Comparison of ENCODE assay signal across 23 cellular contexts in genomic region chr14:93027810-93028723, GRCh38.
DNase-seq lines count a peak whose midpoint lies in the region; ATAC-seq and TF ChIP-seq lines count a peak whose summit lies in the region.
"Had no signal": no experiment of that assay in that cellular context is flagged by ENCODE, and none has a peak within 500 bp of the region (broad histone marks: within the 10 kb centered on the region; RNA-seq: fewer than 3 reads in every experiment).

No MANE protein-coding gene starts in this region.

- no peaks in the 10 kb centered on the region for H3K36me3 ChIP-seq in gastroesophageal sphincter
- H3K36me3 ChIP-seq: WERI-Rb-1 had no signal

- peaks cover 0 to 89% (median 33%) of the 10 kb centered on the region in 3 donors for H3K4me1 ChIP-seq in gastroesophageal sphincter

- no peak for TF ChIP-seq CTCF in gastroesophageal sphincter (IDR thresholded peaks at IDR 0.05)

- ATAC-seq in activated naive CD8-positive, alpha-beta T cell treated with anti-CD3 and anti-CD28 coated beads, Interleukin-2, amount 50 U/mL, for 24 hours = no peak
- ATAC-seq in gastroesophageal sphincter (no peak), memory B cell (ENCODE audit: low read depth) (peak; percentile 57), HG02852 (IDR thresholded peaks at IDR 0.05; ENCODE audit: unreplicated experiment) (no peak), GM18867 (IDR thresholded peaks at IDR 0.05; ENCODE audit: unreplicated experiment) (no peak)
- ATAC-seq: activated naive CD4-positive, alpha-beta T cell treated with anti-CD3 and anti-CD28 coated beads, Interleukin-2, amount 50 U/mL, for 72 hours; activated T-helper 17 cell treated with anti-CD3 and anti-CD28 coated beads, Interleukin-2, amount 50 U/mL, for 72 hours; naive thymus-derived CD4-positive, alpha-beta T cell had no signal

- no peaks in the 10 kb centered on the region for H3K27me3 Mint-ChIP-seq in activated naive CD8-positive, alpha-beta T cell
- no peaks in the 10 kb centered on the region for H3K27me3 Mint-ChIP-seq in activated naive CD8-positive, alpha-beta T cell treated with anti-CD3 and anti-CD28 coated beads, Interleukin-2, amount 50 U/mL, for 24 hours
- H3K27me3 Mint-ChIP-seq in memory B cell = no peaks in the 10 kb centered on the region
- H3K27me3 Mint-ChIP-seq: activated T-helper 17 cell treated with anti-CD3 and anti-CD28 coated beads, Interleukin-2, amount 50 U/mL, for 72 hours; CD8-positive, alpha-beta memory T cell; naive thymus-derived CD4-positive, alpha-beta T cell had no signal

- H3K4me3 Mint-ChIP-seq in activated naive CD8-positive, alpha-beta T cell = no peak overlapping the region
- no peak overlapping the region for H3K4me3 Mint-ChIP-seq in activated naive CD8-positive, alpha-beta T cell treated with anti-CD3 and anti-CD28 coated beads, Interleukin-2, amount 50 U/mL, for 24 hours
- H3K4me3 Mint-ChIP-seq in memory B cell = no peak overlapping the region
- H3K4me3 Mint-ChIP-seq: activated T-helper 17 cell treated with anti-CD3 and anti-CD28 coated beads, Interleukin-2, amount 50 U/mL, for 72 hours; naive thymus-derived CD4-positive, alpha-beta T cell had no signal

- no peak overlapping the region for H3K4me3 ChIP-seq in gastroesophageal sphincter
- H3K4me3 ChIP-seq: SK-N-MC had no signal

- no peak for DNase-seq in activated naive CD8-positive, alpha-beta T cell treated with anti-CD3 and anti-CD28 coated beads, Interleukin-2, amount 50 U/mL, for 24 hours
- DNase-seq in memory B cell (ENCODE audit: low spot score in 2 of 2) (no peak), NCI-H2171 (lab: John Stamatoyannopoulos, UW) (no peak)
- DNase-seq in stimulated activated CD8-positive, alpha-beta memory T cell treated with anti-CD3 and anti-CD28 coated beads, Interleukin-4, amount 100 ng/mL, for 48 hours = no peak
- DNase-seq: 8988T; activated CD4-positive, alpha-beta T cell treated with anti-CD3 and anti-CD28 coated beads, Interleukin-2, amount 50 U/mL, for 4 hours; activated CD8-positive, alpha-beta memory T cell treated with anti-CD3 and anti-CD28 coated beads, Interleukin-2, amount 50 U/mL, for 4 hours; CD8-positive, alpha-beta memory T cell; DMS153; naive thymus-derived CD4-positive, alpha-beta T cell; NCI-H1694 treated with DMSO at 0.1 percent for 48 hours; NCI-H526 treated with DMSO at 0.1 percent for 48 hours; stimulated activated CD4-positive, alpha-beta T cell treated with anti-CD3 and anti-CD28 coated beads, Interleukin-12 subunit alpha, Interleukin-12 subunit beta, amount 100 ng/mL, for 4 hours; stimulated activated CD4-positive, alpha-beta T cell treated with anti-CD3 and anti-CD28 coated beads, Interleukin-4, amount 100 ng/mL, for 24 hours; stimulated activated naive CD4-positive, alpha-beta T cell treated with Interleukin-2 at 50 U/mL for 16 hours; WERI-Rb-1 had no signal

- peak overlapping the region; percentile 46 for H3K27ac Mint-ChIP-seq in activated naive CD8-positive, alpha-beta T cell
- no peak overlapping the region for H3K27ac Mint-ChIP-seq in activated naive CD8-positive, alpha-beta T cell treated with anti-CD3 and anti-CD28 coated beads, Interleukin-2, amount 50 U/mL, for 24 hours
- H3K27ac Mint-ChIP-seq in memory B cell = peak overlapping the region; percentile 58
- H3K27ac Mint-ChIP-seq: activated T-helper 17 cell treated with anti-CD3 and anti-CD28 coated beads, Interleukin-2, amount 50 U/mL, for 72 hours; naive thymus-derived CD4-positive, alpha-beta T cell had no signal

- H3K36me3 Mint-ChIP-seq in activated naive CD8-positive, alpha-beta T cell = peaks cover 6% of the 10 kb centered on the region
- peaks cover 3% of the 10 kb centered on the region for H3K36me3 Mint-ChIP-seq in activated naive CD8-positive, alpha-beta T cell treated with anti-CD3 and anti-CD28 coated beads, Interleukin-2, amount 50 U/mL, for 24 hours (ENCODE audit: low read depth)
- peaks cover 9% of the 10 kb centered on the region for H3K36me3 Mint-ChIP-seq in memory B cell
- H3K36me3 Mint-ChIP-seq: activated naive CD4-positive, alpha-beta T cell treated with anti-CD3 and anti-CD28 coated beads, Interleukin-2, amount 50 U/mL, for 72 hours had no signal

- H3K9me3 ChIP-seq in gastroesophageal sphincter = no peaks in the 10 kb centered on the region

- TF ChIP-seq EP300 in gastroesophageal sphincter (IDR thresholded peaks at IDR 0.05) = no peak

- no peak for TF ChIP-seq POLR2A in gastroesophageal sphincter (IDR thresholded peaks at IDR 0.05)

- no peaks in the 10 kb centered on the region for H3K9me3 Mint-ChIP-seq in activated naive CD8-positive, alpha-beta T cell (ENCODE audit: low read depth)
- no peaks in the 10 kb centered on the region for H3K9me3 Mint-ChIP-seq in activated naive CD8-positive, alpha-beta T cell treated with anti-CD3 and anti-CD28 coated beads, Interleukin-2, amount 50 U/mL, for 24 hours
- no peaks in the 10 kb centered on the region for H3K9me3 Mint-ChIP-seq in memory B cell
- H3K9me3 Mint-ChIP-seq: activated naive CD4-positive, alpha-beta T cell treated with anti-CD3 and anti-CD28 coated beads, Interleukin-2, amount 50 U/mL, for 72 hours; activated T-helper 17 cell treated with anti-CD3 and anti-CD28 coated beads, Interleukin-2, amount 50 U/mL, for 72 hours; CD8-positive, alpha-beta memory T cell; naive thymus-derived CD4-positive, alpha-beta T cell had no signal

- 100% methylated on average over 2 of the region's 19 CpGs for WGBS in gastroesophageal sphincter (ENCODE audit: low coverage in 1 of 2), 2 donors

- H3K4me1 Mint-ChIP-seq in activated naive CD8-positive, alpha-beta T cell (ENCODE audit: low read depth) = peaks cover 51% of the 10 kb centered on the region
- peaks cover 40% of the 10 kb centered on the region for H3K4me1 Mint-ChIP-seq in activated naive CD8-positive, alpha-beta T cell treated with anti-CD3 and anti-CD28 coated beads, Interleukin-2, amount 50 U/mL, for 24 hours
- peaks cover 36% of the 10 kb centered on the region for H3K4me1 Mint-ChIP-seq in memory B cell

- no peaks in the 10 kb centered on the region for H3K27me3 ChIP-seq in gastroesophageal sphincter

- H3K27ac ChIP-seq in gastroesophageal sphincter = peak overlapping the region in 3 of 4 donors; percentile 18 to 90 (median 48)
- H3K27ac ChIP-seq: SK-N-MC, WERI-Rb-1 had no signal
